ENCODE assay signal across 24 cellular contexts in the genomic region with DNA sequence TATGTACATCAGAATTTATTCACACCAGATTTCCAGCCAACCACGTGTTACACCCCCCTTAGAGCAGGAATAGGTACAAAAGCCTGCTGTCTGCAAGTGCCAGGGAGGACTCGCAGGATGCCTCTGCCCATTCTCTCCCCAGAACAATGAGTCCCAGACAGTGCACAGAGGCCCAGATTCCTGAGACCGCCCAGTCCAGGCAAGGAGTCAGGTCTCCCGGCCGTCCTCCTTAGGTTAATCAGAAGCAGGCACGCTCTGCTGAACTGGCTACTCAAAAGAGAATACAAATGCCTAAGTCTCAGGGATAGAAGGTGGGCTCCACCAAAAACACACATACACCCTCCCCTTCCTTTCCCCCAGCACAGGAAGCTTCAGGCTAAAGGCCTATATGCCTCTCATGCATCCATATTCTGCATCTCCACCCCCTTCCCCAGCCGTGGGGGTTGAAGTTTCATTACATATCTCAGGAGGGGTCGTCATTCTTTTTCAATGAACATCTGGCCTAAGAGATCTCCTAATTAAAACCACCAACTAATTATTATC.
A peak's percentile ranks its signal among the peaks of the same experiment; 100 is the strongest.
DNase-seq lines count a peak whose midpoint lies in the region; ATAC-seq and TF ChIP-seq lines count a peak whose summit lies in the region.
"Had no signal": no experiment of that assay in that cellular context is flagged by ENCODE, and none has a peak within 500 bp of the region (broad histone marks: within the 10 kb centered on the region; RNA-seq: fewer than 3 reads in every experiment).

No MANE protein-coding gene starts in this region.

- H2BK15ac ChIP-seq in mesenchymal stem cell (ENCODE audit: low read depth, poor library complexity, severe bottlenecking), result no peak overlapping the region
- no peak overlapping the region for H2BK15ac ChIP-seq in neuronal stem cell (ENCODE audit: low read length)

- H3K4me2 ChIP-seq in mesenchymal stem cell (ENCODE audit: low read length, poor library complexity, severe bottlenecking) (no peak overlapping the region), neuronal stem cell (ENCODE audit: insufficient read depth, low read length, poor library complexity, severe bottlenecking) (peak overlapping the region; percentile 12)
- H3K4me2 ChIP-seq: SK-N-SH had no signal

- H3K27ac ChIP-seq in mesenchymal stem cell (ENCODE audit: low read length, poor library complexity, severe bottlenecking), result no peak overlapping the region
- peak overlapping the region; percentile 73 for H3K27ac ChIP-seq in neuronal stem cell (replicated peaks; ENCODE audit: low read length)
- H3K27ac ChIP-seq in ascending aorta, result no peak overlapping the region
- H3K27ac ChIP-seq: 22Rv1, C4-2B, RWPE1 had no signal

- H3K9me3 ChIP-seq in mesenchymal stem cell (ENCODE audit: control insufficient read depth, low read length) (no peaks in the 10 kb centered on the region), neuronal stem cell (replicated peaks in 1 of 2; ENCODE audit: control insufficient read depth in 2 of 2, insufficient read depth in 1 of 2, low read depth in 1 of 2, low read length in 2 of 2) (no peaks in the 10 kb centered on the region), ascending aorta (no peaks in the 10 kb centered on the region)
- H3K9me3 ChIP-seq: Caco-2, SK-N-SH had no signal

- H4K8ac ChIP-seq in mesenchymal stem cell (ENCODE audit: low read length) (no peak overlapping the region), neuronal stem cell (ENCODE audit: low read depth, low read length) (no peak overlapping the region)

- intact Hi-C loops in ascending aorta (cut with DNase I), result no loop called here

- no peak overlapping the region for H4K91ac ChIP-seq in mesenchymal stem cell (ENCODE audit: low read length)
- no peak overlapping the region for H4K91ac ChIP-seq in neuronal stem cell (ENCODE audit: low read depth, low read length, poor library complexity)

- H2BK5ac ChIP-seq in mesenchymal stem cell (ENCODE audit: low read depth, low read length, poor library complexity, severe bottlenecking) (no peak overlapping the region), neuronal stem cell (ENCODE audit: low read length) (no peak overlapping the region)

- H2BK12ac ChIP-seq in mesenchymal stem cell (ENCODE audit: low read length in 2 of 2), result peak overlapping the region in 1 of 2 experiments; percentile 52
- no peak overlapping the region for H2BK12ac ChIP-seq in neuronal stem cell (ENCODE audit: low read length)

- no peak overlapping the region for H3K4ac ChIP-seq in mesenchymal stem cell (ENCODE audit: low read depth in 1 of 2, low read length in 2 of 2)
- no peak overlapping the region for H3K4ac ChIP-seq in neuronal stem cell (ENCODE audit: low read length)

- H3K14ac ChIP-seq in mesenchymal stem cell (ENCODE audit: low read length in 2 of 2) (peak overlapping the region in 1 of 2 experiments; percentile 84), neuronal stem cell (ENCODE audit: low read length) (no peak overlapping the region)

- DNase-seq in ELF-1 (ENCODE audit: low read depth, low spot score) (peak; percentile 51), ecto neural progenitor cell (ENCODE audit: low spot score) (peak; percentile 58), mesenchymal stem cell (no peak), neuronal stem cell (ENCODE audit: low spot score) (peak; percentile 47), ascending aorta (ENCODE audit: low spot score in 2 of 2) (no peak), DMS53 treated with DMSO at 0.1 percent for 48 hours (lab: John Stamatoyannopoulos, UW; ENCODE audit: unreplicated experiment) (no peak), cerebellar nuclear complex (lab: John Stamatoyannopoulos, UW) (no peak)
- DNase-seq: Caco-2; CD8-positive, alpha-beta T cell; DMS79; EL; GF-D8; Karpas-422; NCI-H1092; NCI-H1417 treated with DMSO at 0.1 percent for 48 hours; NCI-H1694 treated with DMSO at 0.1 percent for 48 hours; NCI-H2081; NCI-H2227 treated with DMSO at 0.1 percent for 48 hours; NCI-H526 treated with DMSO at 0.1 percent for 48 hours; SK-N-SH had no signal

- H3K4me1 ChIP-seq in mesenchymal stem cell (ENCODE audit: control insufficient read depth, insufficient read depth, low read depth, low read length) (no peaks in the 10 kb centered on the region), neuronal stem cell (ENCODE audit: control insufficient read depth in 2 of 2, insufficient read depth in 1 of 2, low read depth in 1 of 2, low read length in 2 of 2) (peaks cover 0 to 21% of the 10 kb centered on the region in 2 donors), ascending aorta (peaks cover 0 to 7% of the 10 kb centered on the region in 2 donors)
- H3K4me1 ChIP-seq: Caco-2 had no signal

- ATAC-seq in HG03520 (IDR thresholded peaks at IDR 0.05; ENCODE audit: unreplicated experiment), result no peak
- ATAC-seq: CD8-positive, alpha-beta T cell had no signal

- H3K18ac ChIP-seq in mesenchymal stem cell (ENCODE audit: low read depth in 1 of 2, low read length in 2 of 2) (peak overlapping the region in 1 of 2 experiments; percentile 12), neuronal stem cell (ENCODE audit: low read length) (no peak overlapping the region)

- no peak overlapping the region for H3K4me3 ChIP-seq in mesenchymal stem cell (ENCODE audit: insufficient read depth in 1 of 2, low read depth in 1 of 2, low read length in 2 of 2)
- H3K4me3 ChIP-seq in neuronal stem cell (ENCODE audit: low read length in 2 of 2), result no peak overlapping the region
- H3K4me3 ChIP-seq in ascending aorta, result no peak overlapping the region

- H3K27me3 ChIP-seq in mesenchymal stem cell (ENCODE audit: control insufficient read depth in 1 of 2, insufficient read depth in 1 of 2, low read length in 2 of 2) (no peaks in the 10 kb centered on the region), neuronal stem cell (ENCODE audit: control insufficient read depth in 3 of 3, insufficient read depth in 3 of 3, low read depth in 1 of 3, low read length in 3 of 3) (no peaks in the 10 kb centered on the region), ascending aorta (no peaks in the 10 kb centered on the region)

- no peak overlapping the region for H2AK5ac ChIP-seq in mesenchymal stem cell (ENCODE audit: low read length, severe bottlenecking)
- no peak overlapping the region for H2AK5ac ChIP-seq in neuronal stem cell (ENCODE audit: low read depth, low read length)

- H3K23ac ChIP-seq in mesenchymal stem cell (ENCODE audit: low read length in 2 of 2) (no peak overlapping the region), neuronal stem cell (ENCODE audit: low read depth, low read length, poor library complexity) (no peak overlapping the region)

- TF ChIP-seq CTCF in ascending aorta (IDR thresholded peaks at IDR 0.05), result no peak

- H3K9ac ChIP-seq in mesenchymal stem cell (ENCODE audit: low read length) (no peak overlapping the region), neuronal stem cell (ENCODE audit: low read depth, low read length, poor library complexity) (no peak overlapping the region)
- H3K9ac ChIP-seq: SK-N-SH had no signal

- no peaks in the 10 kb centered on the region for H3K36me3 ChIP-seq in mesenchymal stem cell (ENCODE audit: control insufficient read depth in 1 of 2, insufficient read depth in 2 of 2, low read depth in 1 of 2, low read length in 2 of 2)
- H3K36me3 ChIP-seq in neuronal stem cell (replicated peaks in 1 of 2; ENCODE audit: control insufficient read depth in 2 of 2, insufficient read depth in 2 of 2, low read length in 2 of 2), result no peaks in the 10 kb centered on the region
- H3K36me3 ChIP-seq in ascending aorta, result no peaks in the 10 kb centered on the region

- no peak overlapping the region for H2BK120ac ChIP-seq in mesenchymal stem cell (ENCODE audit: low read depth, low read length)
- no peak overlapping the region for H2BK120ac ChIP-seq in neuronal stem cell (ENCODE audit: low read depth, low read length)

- peak overlapping the region; percentile 14 for H2AFZ ChIP-seq in mesenchymal stem cell (ENCODE audit: low read depth, low read length)
- no peak overlapping the region for H2AFZ ChIP-seq in neuronal stem cell (ENCODE audit: low read length)

- H3K79me1 ChIP-seq in mesenchymal stem cell (replicated peaks; ENCODE audit: low read length, poor library complexity, severe bottlenecking), result no peaks in the 10 kb centered on the region
- H3K79me1 ChIP-seq in neuronal stem cell (ENCODE audit: low read depth, low read length), result no peaks in the 10 kb centered on the region

- 47% methylated on average over 8 of the region's 8 CpGs for WGBS in mesenchymal stem cell
- WGBS in neuronal stem cell (ENCODE audit: extremely low coverage in 2 of 2, insufficient read length in 2 of 2, insufficient replicate concordance in 1 of 2), 2 donors, result no CpG with 5 or more reads among the region's 8 CpGs

Comparison
In these comparisons a context has a peak if more than half of its experiments do, and no peak if none do; other contexts are left out.
1. DNase-seq: peak in ELF-1 (single experiment), ecto neural progenitor cell (single experiment) and neuronal stem cell (single experiment); none in mesenchymal stem cell (single experiment), ascending aorta (0 of 2), DMS53 treated with DMSO at 0.1 percent for 48 hours (single experiment) and cerebellar nuclear complex (0 of 2).